ENCODE assay signal across 1 cellular context in genomic region chr9:36911601-36912412, GRCh38.
TF ChIP-seq lines count a peak whose summit lies in the region.

No MANE protein-coding gene starts in this region.

TF ChIP-seq in HEK293, 187 proteins besides CTCF, POLR2A, EP300 and RAD21 (continued from another document):
- TF ChIP-seq KLF7 (tag by site-specific recombination; IDR thresholded peaks at IDR 0.05; ENCODE audit: borderline replicate concordance): no peak
- TF ChIP-seq ZNF280D (tag by site-specific recombination; IDR thresholded peaks at IDR 0.05): no peak
